In the genomic region with DNA sequence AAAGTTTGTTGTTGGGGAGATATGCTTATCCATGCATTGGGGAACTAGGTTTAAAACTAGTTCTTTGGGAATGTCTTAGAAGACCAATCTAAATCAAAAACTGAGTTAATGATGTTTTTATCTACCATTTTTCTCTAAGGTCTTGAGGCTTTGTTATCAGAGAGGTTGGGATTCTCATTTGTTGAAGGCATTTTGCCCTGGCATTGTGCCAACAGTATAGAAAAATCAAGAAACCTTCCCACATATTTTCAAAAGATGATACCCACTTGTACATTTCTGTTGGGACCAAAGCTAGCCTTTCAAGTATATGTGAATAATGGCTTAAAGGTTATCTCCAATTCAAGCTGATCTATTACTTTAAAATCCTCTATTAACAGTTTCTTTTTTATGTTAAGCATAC, we compare ENCODE assay signal across 9 cellular contexts.
"Had no signal": no experiment of that assay in that cellular context is flagged by ENCODE, and none has a peak within 500 bp of the region (broad histone marks: within the 10 kb centered on the region; RNA-seq: fewer than 3 reads in every experiment).

No MANE protein-coding gene starts in this region.

- H2AFZ ChIP-seq: GM23338 had no signal

- H3K4me2 ChIP-seq: GM23338 had no signal

- H3K27ac ChIP-seq: HL-60 had no signal

- DNase-seq: H9, HCEC 1CT, HFFc6, IMR-90, KG1 had no signal

- H3K4me3 ChIP-seq: GM23338 had no signal

- ATAC-seq: GM23338 had no signal

- FAIRE-seq: H1, H54 had no signal
